Comparison of ENCODE assay signal across 13 cellular contexts in genomic region chr5:177128551-177128976, GRCh38. TPM values are rescaled to one million over a fixed set of nuclear protein-coding genes. Genes with fewer than 3 reads are reported as not detected.
DNase-seq lines count a peak whose midpoint lies in the region; FAIRE-seq and TF ChIP-seq lines count a peak whose summit lies in the region.
"Had no signal": no experiment of that assay in that cellular context is flagged by ENCODE, and none has a peak within 500 bp of the region (broad histone marks: within the 10 kb centered on the region; RNA-seq: fewer than 3 reads in every experiment).

No MANE protein-coding gene starts in this region.

- TF ChIP-seq POLR2A in endothelial cell of umbilical vein (IDR thresholded peaks at IDR 0.05; ENCODE audit: low read depth, low read length): no peak
- TF ChIP-seq POLR2A in GM12892 (IDR thresholded peaks at IDR 0.05; ENCODE audit: low read depth, low read length): no peak

- DNase-seq in activated naive CD4-positive, alpha-beta T cell (lab: John Stamatoyannopoulos, UW): no peak
- DNase-seq in endothelial cell of umbilical vein (ENCODE audit: low read depth, low spot score) (no peak), GM12892 (ENCODE audit: insufficient read length) (no peak), SKM-1 treated with dmso at 0.1 percent for 144 hours (lab: John Stamatoyannopoulos, UW; ENCODE audit: unreplicated experiment) (no peak), NCI-H187 (lab: John Stamatoyannopoulos, UW) (no peak)
- peak; percentile 3 for DNase-seq in stimulated activated naive CD4-positive, alpha-beta T cell treated with Interleukin-2 at 50 U/mL for 16 hours (lab: John Stamatoyannopoulos, UW)
- DNase-seq: AML-193, right lobe of liver, SJCRH30 had no signal

- dilution Hi-C loops in endothelial cell of umbilical vein (cut with MboI; ENCODE audit: extremely low pct_ligation_motif_present, low sequenced_read_pairs): no loop called here

- H3K4me3 Mint-ChIP-seq in activated naive CD4-positive, alpha-beta T cell treated with anti-CD3 and anti-CD28 coated beads, Interleukin-2, amount 50 U/mL, for 24 hours: peak overlapping the region; percentile 38

- no peaks in the 10 kb centered on the region for H4K20me1 ChIP-seq in SU-DHL-6 (ENCODE audit: low read depth, low read length)
- no peaks in the 10 kb centered on the region for H4K20me1 ChIP-seq in endothelial cell of umbilical vein (replicated peaks; ENCODE audit: control insufficient read depth, extremely low read depth, insufficient read depth, low read length)

- POLR2A ChIA-PET in endothelial cell of umbilical vein (lab: Charles Lee): no interaction called here

- H3K27me3 Mint-ChIP-seq in activated naive CD4-positive, alpha-beta T cell treated with anti-CD3 and anti-CD28 coated beads, Interleukin-2, amount 50 U/mL, for 24 hours: no peaks in the 10 kb centered on the region

- H3K27me3 ChIP-seq in SU-DHL-6 (ENCODE audit: low read length) (no peaks in the 10 kb centered on the region), endothelial cell of umbilical vein (ENCODE audit: control insufficient read depth in 2 of 2, insufficient read depth in 2 of 2, low read length in 2 of 2) (no peaks in the 10 kb centered on the region)
- H3K27me3 ChIP-seq: cardiac muscle cell, right lobe of liver, SJCRH30 had no signal

- H3K9ac ChIP-seq in SU-DHL-6 (ENCODE audit: low read length): peak overlapping the region; percentile 6; the same call in 1 of the 2 replicates
- no peak overlapping the region for H3K9ac ChIP-seq in endothelial cell of umbilical vein (replicated peaks; ENCODE audit: extremely low read depth, insufficient read depth, low read length)

- FAIRE-seq in endothelial cell of umbilical vein (lab: Jason Lieb, UNC) (no peak), GM12892 (lab: Jason Lieb, UNC) (no peak)

- H3K9me3 ChIP-seq in SU-DHL-6 (ENCODE audit: insufficient read depth, low read length) (no peaks in the 10 kb centered on the region), endothelial cell of umbilical vein (replicated peaks; ENCODE audit: control insufficient read depth, insufficient read depth, low read length) (no peaks in the 10 kb centered on the region)
- H3K9me3 ChIP-seq: HAP-1, right lobe of liver, SJCRH30 had no signal

- CTCF ChIA-PET in endothelial cell of umbilical vein (lab: Charles Lee): interaction anchor here (1.0 kb wide), 1 partner anchor 10 kb away, joined by 4 read pairs; no protein-coding TSS in a partner anchor

- TF ChIP-seq CTCF in SU-DHL-6 (IDR thresholded peaks at IDR 0.05; ENCODE audit: insufficient read depth, low read length, poor library complexity, severe bottlenecking): no peak
- no peak for TF ChIP-seq CTCF in endothelial cell of umbilical vein (IDR thresholded peaks at IDR 0.05; ENCODE audit: extremely low read depth in 1 of 2, insufficient read depth in 1 of 2, low read depth in 1 of 2, low read length in 2 of 2)

- H2AFZ ChIP-seq in SU-DHL-6 (ENCODE audit: low read depth, low read length, severe bottlenecking) (no peak overlapping the region), endothelial cell of umbilical vein (ENCODE audit: low read depth, low read length) (peak overlapping the region; percentile 73)

- H3K36me3 Mint-ChIP-seq in activated naive CD4-positive, alpha-beta T cell treated with anti-CD3 and anti-CD28 coated beads, Interleukin-2, amount 50 U/mL, for 24 hours: no peaks in the 10 kb centered on the region

- BruUV-seq in endothelial cell of umbilical vein (replicated peaks; lab: Mats Ljungman, UMichigan): no TSS peak

- no peaks in the 10 kb centered on the region for H3K9me3 Mint-ChIP-seq in activated naive CD4-positive, alpha-beta T cell treated with anti-CD3 and anti-CD28 coated beads, Interleukin-2, amount 50 U/mL, for 24 hours

- H3K4me1 Mint-ChIP-seq in activated naive CD4-positive, alpha-beta T cell treated with anti-CD3 and anti-CD28 coated beads, Interleukin-2, amount 50 U/mL, for 24 hours: peaks cover 34% of the 10 kb centered on the region

- peak overlapping the region; percentile 14 for H3K4me2 ChIP-seq in SU-DHL-6 (ENCODE audit: low read depth, low read length, poor library complexity, severe bottlenecking)
- H3K4me2 ChIP-seq in endothelial cell of umbilical vein (ENCODE audit: insufficient read depth, low read length): no peak overlapping the region

- H3K4me3 ChIP-seq in SU-DHL-6 (ENCODE audit: insufficient read depth, low read length, poor library complexity, severe bottlenecking) (no peak overlapping the region), endothelial cell of umbilical vein (replicated peaks in 1 of 3; ENCODE audit: insufficient read depth in 1 of 3, low read depth in 1 of 3, low read length in 3 of 3) (no peak overlapping the region)
- H3K4me3 ChIP-seq: cardiac muscle cell, HAP-1, right lobe of liver, SJCRH30 had no signal

- H3K27ac Mint-ChIP-seq in activated naive CD4-positive, alpha-beta T cell treated with anti-CD3 and anti-CD28 coated beads, Interleukin-2, amount 50 U/mL, for 24 hours: peak overlapping the region; percentile 79

- H3K4me1 ChIP-seq in endothelial cell of umbilical vein (ENCODE audit: control insufficient read depth, extremely low read depth, insufficient read depth, low read length): peaks cover 15% of the 10 kb centered on the region
- H3K4me1 ChIP-seq: right lobe of liver, SJCRH30 had no signal

- peaks cover 59% of the 10 kb centered on the region for H3F3A ChIP-seq in SU-DHL-6 (ENCODE audit: insufficient read depth)

- H3K36me3 ChIP-seq in SU-DHL-6 (ENCODE audit: low read length): no peaks in the 10 kb centered on the region
- no peaks in the 10 kb centered on the region for H3K36me3 ChIP-seq in endothelial cell of umbilical vein (ENCODE audit: control insufficient read depth in 2 of 2, extremely low read depth in 1 of 2, insufficient read depth in 2 of 2, low read length in 2 of 2)
- H3K36me3 ChIP-seq: cardiac muscle cell, HAP-1, right lobe of liver, SJCRH30 had no signal

- H3K9me1 ChIP-seq in endothelial cell of umbilical vein (replicated peaks; ENCODE audit: control insufficient read depth, extremely low read depth, insufficient read depth, low read length): no peaks in the 10 kb centered on the region

- H3K9me2 ChIP-seq in SU-DHL-6 (replicated peaks; ENCODE audit: insufficient read depth, low read length): no peaks in the 10 kb centered on the region

- H3K79me2 ChIP-seq in SU-DHL-6 (ENCODE audit: insufficient read depth, low read length) (no peaks in the 10 kb centered on the region), endothelial cell of umbilical vein (ENCODE audit: control insufficient read depth, insufficient read depth, low read length) (no peaks in the 10 kb centered on the region)

- intact Hi-C loops in endothelial cell of umbilical vein (cut with micrococcal nuclease): no loop called here

- H3K27ac ChIP-seq in SU-DHL-6 (ENCODE audit: low read depth, low read length): peak overlapping the region; percentile 62
- H3K27ac ChIP-seq in endothelial cell of umbilical vein (ENCODE audit: insufficient read depth, low read depth, low read length): no peak overlapping the region
- H3K27ac ChIP-seq: cardiac muscle cell, right lobe of liver, SJCRH30 had no signal

TF ChIP-seq in endothelial cell of umbilical vein, 7 proteins besides CTCF, POLR2A, EP300 and RAD21:
- TF ChIP-seq JUN (IDR thresholded peaks at IDR 0.05; ENCODE audit: borderline replicate concordance, insufficient read depth, insufficient read length, low read depth) (no peak), GATA2 (IDR thresholded peaks at IDR 0.05; ENCODE audit: insufficient read depth, insufficient read length, low read depth, low read length) (no peak), EZH2 (IDR thresholded peaks at IDR 0.05; ENCODE audit: borderline replicate concordance, low read depth, low read length, severe bottlenecking) (no peak), FOS (IDR thresholded peaks at IDR 0.05; ENCODE audit: borderline replicate concordance, insufficient read depth, low read length) (no peak), POLR2AphosphoS5 (IDR thresholded peaks at IDR 0.05; ENCODE audit: insufficient read depth, low read depth, low read length) (no peak), MYC (IDR thresholded peaks at IDR 0.05; ENCODE audit: low read depth, low read length) (no peak)
- TF ChIP-seq, protein P1, sequence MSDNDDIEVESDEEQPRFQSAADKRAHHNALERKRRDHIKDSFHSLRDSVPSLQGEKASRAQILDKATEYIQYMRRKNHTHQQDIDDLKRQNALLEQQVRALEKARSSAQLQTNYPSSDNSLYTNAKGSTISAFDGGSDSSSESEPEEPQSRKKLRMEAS (IDR thresholded peaks at IDR 0.05; ENCODE audit: insufficient read depth, insufficient read length): no peak
TF ChIP-seq in endothelial cell of umbilical vein: peak in this region for 0.

RNA-seq across cellular contexts. Expression of gene NSD1, which starts 5.0 kb away (rescaled TPM):
- 76.1 and 90.4 TPM in 2 replicates for total RNA-seq in endothelial cell of umbilical vein
- polyA plus RNA-seq in endothelial cell of umbilical vein: 12.4 and 14.4 TPM in 2 replicates
- 16.4 and 16.5 TPM in 2 replicates for polyA plus RNA-seq in endothelial cell of umbilical vein (2011; cell fraction: cytosol; rRNA removed)
- 41.0 and 44.1 TPM in 2 replicates for polyA plus RNA-seq in endothelial cell of umbilical vein (2011; cell fraction: nucleus; rRNA removed)
- polyA plus RNA-seq in endothelial cell of umbilical vein (2012): 23.8 and 31.7 TPM in 2 replicates
- 82.9 and 87.3 TPM in 2 replicates for polyA minus RNA-seq in endothelial cell of umbilical vein
- 31.2 TPM for polyA minus RNA-seq in endothelial cell of umbilical vein (2011; cell fraction: cytosol; rRNA and poly(A)+ RNA removed)
- polyA minus RNA-seq in endothelial cell of umbilical vein (2011; cell fraction: nucleus; rRNA and poly(A)+ RNA removed): 116 and 130 TPM in 2 replicates
- 21.7 TPM for polyA plus RNA-seq in GM12892 (2012; ENCODE audit: missing spikeins)

RNA-seq across cellular contexts. Expression of gene FGFR4, which starts 41.8 kb away (rescaled TPM):
- 2.9 and 3.8 TPM in 2 replicates for total RNA-seq in endothelial cell of umbilical vein
- 1.9 and 2.3 TPM in 2 replicates for polyA plus RNA-seq in endothelial cell of umbilical vein
- polyA plus RNA-seq in endothelial cell of umbilical vein (2011; cell fraction: cytosol; rRNA removed): 1.2 and 1.6 TPM in 2 replicates
- 3.1 and 3.7 TPM in 2 replicates for polyA plus RNA-seq in endothelial cell of umbilical vein (2011; cell fraction: nucleus; rRNA removed)
- 1.5 and 3.0 TPM in 2 replicates for polyA plus RNA-seq in endothelial cell of umbilical vein (2012)
- polyA minus RNA-seq in endothelial cell of umbilical vein: 1.00 and 1.9 TPM in 2 replicates
- polyA minus RNA-seq in endothelial cell of umbilical vein (2011; cell fraction: cytosol; rRNA and poly(A)+ RNA removed): 7.3 TPM
- 0.67 and 1.0 TPM in 2 replicates for polyA minus RNA-seq in endothelial cell of umbilical vein (2011; cell fraction: nucleus; rRNA and poly(A)+ RNA removed)
- 0.45 TPM for polyA plus RNA-seq in GM12892 (2012; ENCODE audit: missing spikeins)
